Comparison of ENCODE assay signal across 16 cellular contexts in genomic region chr18:1392046-1392445, GRCh38.
DNase-seq lines count a peak whose midpoint lies in the region; ATAC-seq and TF ChIP-seq lines count a peak whose summit lies in the region.
"Had no signal": no experiment of that assay in that cellular context is flagged by ENCODE, and none has a peak within 500 bp of the region (broad histone marks: within the 10 kb centered on the region; RNA-seq: fewer than 3 reads in every experiment).

No MANE protein-coding gene starts in this region.

- peak overlapping the region; percentile 92 for H3K27ac ChIP-seq in 22Rv1
- H3K27ac ChIP-seq: BLaER1 had no signal

- peak; percentile 88 for ATAC-seq in left lobe of liver
- ATAC-seq: T-helper 17 cell had no signal

- DNase-seq in DMS53 treated with DMSO at 0.1 percent for 48 hours (lab: John Stamatoyannopoulos, UW; ENCODE audit: unreplicated experiment) (peak; percentile 46), NCI-H69 (lab: John Stamatoyannopoulos, UW) (peak; percentile 34), left lobe of liver (ENCODE audit: low spot score) (peak; percentile 86), mucosa of gallbladder (ENCODE audit: low spot score) (no peak), D341Med (ENCODE audit: low spot score) (no peak), NCI-H82 (lab: John Stamatoyannopoulos, UW) (no peak)
- DNase-seq: CD4-positive, alpha-beta T cell; GDM1; GOT3; MM.1S; NCI-H1092 treated with DMSO at 0.1 percent for 48 hours; NCI-H1436 treated with DMSO at 0.1 percent for 48 hours; Right ventricle myocardium superior; T-helper 17 cell had no signal

- TF ChIP-seq CTCF in 22Rv1 (IDR thresholded peaks at IDR 0.05) = no peak

Comparison
In these comparisons a context has a peak if more than half of its experiments do, and no peak if none do; other contexts are left out.
1. DNase-seq: peak in DMS53 treated with DMSO at 0.1 percent for 48 hours (single experiment), NCI-H69 (single experiment) and left lobe of liver (single experiment); none in mucosa of gallbladder (single experiment), D341Med (single experiment) and NCI-H82 (single experiment).